1 cellular context compared by ENCODE assay signal in the genomic region with DNA sequence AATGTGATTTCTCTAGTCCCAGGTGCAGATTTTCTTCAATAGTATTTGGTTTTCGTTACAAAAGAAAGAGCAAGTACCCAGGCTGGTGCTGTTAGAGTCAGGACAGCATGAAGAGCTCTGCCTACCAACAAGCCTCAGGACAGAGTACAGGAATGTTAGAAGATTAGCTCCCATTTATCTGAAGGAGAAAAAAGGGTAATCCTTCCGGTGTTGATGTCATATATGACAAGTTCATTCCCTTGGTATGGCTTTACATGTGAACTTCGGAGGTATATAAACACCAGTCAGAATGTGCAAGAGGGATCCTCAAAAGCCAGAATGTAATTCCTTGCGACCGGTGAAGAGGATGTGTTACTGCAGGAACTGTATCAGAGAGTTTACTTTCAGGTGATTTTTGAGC.
TF ChIP-seq lines count a peak whose summit lies in the region.

No MANE protein-coding gene starts in this region.

TF ChIP-seq in H1, 55 proteins besides CTCF, POLR2A, EP300 and RAD21 (continued from another document):
- TF ChIP-seq CEBPB (IDR thresholded peaks at IDR 0.05; ENCODE audit: low read depth, low read length): no peak
- TF ChIP-seq, protein P1, sequence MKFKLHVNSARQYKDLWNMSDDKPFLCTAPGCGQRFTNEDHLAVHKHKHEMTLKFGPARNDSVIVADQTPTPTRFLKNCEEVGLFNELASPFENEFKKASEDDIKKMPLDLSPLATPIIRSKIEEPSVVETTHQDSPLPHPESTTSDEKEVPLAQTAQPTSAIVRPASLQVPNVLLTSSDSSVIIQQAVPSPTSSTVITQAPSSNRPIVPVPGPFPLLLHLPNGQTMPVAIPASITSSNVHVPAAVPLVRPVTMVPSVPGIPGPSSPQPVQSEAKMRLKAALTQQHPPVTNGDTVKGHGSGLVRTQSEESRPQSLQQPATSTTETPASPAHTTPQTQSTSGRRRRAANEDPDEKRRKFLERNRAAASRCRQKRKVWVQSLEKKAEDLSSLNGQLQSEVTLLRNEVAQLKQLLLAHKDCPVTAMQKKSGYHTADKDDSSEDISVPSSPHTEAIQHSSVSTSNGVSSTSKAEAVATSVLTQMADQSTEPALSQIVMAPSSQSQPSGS (IDR thresholded peaks at IDR 0.05; ENCODE audit: low read length): no peak
- no peak for TF ChIP-seq SIRT6 (IDR thresholded peaks at IDR 0.05; ENCODE audit: low read length)
- TF ChIP-seq RXRA (IDR thresholded peaks at IDR 0.05; ENCODE audit: insufficient read depth, low read depth, low read length): no peak
- TF ChIP-seq, protein P2, sequence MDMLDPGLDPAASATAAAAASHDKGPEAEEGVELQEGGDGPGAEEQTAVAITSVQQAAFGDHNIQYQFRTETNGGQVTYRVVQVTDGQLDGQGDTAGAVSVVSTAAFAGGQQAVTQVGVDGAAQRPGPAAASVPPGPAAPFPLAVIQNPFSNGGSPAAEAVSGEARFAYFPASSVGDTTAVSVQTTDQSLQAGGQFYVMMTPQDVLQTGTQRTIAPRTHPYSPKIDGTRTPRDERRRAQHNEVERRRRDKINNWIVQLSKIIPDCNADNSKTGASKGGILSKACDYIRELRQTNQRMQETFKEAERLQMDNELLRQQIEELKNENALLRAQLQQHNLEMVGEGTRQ (IDR thresholded peaks at IDR 0.05; ENCODE audit: low read length): no peak
- no peak for TF ChIP-seq POU5F1 (IDR thresholded peaks at IDR 0.05; ENCODE audit: low read depth, low read length)
- no peak for TF ChIP-seq EZH2 (IDR thresholded peaks at IDR 0.05; ENCODE audit: low read depth, low read length, severe bottlenecking)
- no peak for TF ChIP-seq TCF12 (IDR thresholded peaks at IDR 0.05; ENCODE audit: low read depth, low read length)
- TF ChIP-seq SUZ12 (IDR thresholded peaks at IDR 0.05; ENCODE audit: low read length): no peak
- no peak for TF ChIP-seq CHD2 (IDR thresholded peaks at IDR 0.05; ENCODE audit: low read length)
